In the genomic region with DNA sequence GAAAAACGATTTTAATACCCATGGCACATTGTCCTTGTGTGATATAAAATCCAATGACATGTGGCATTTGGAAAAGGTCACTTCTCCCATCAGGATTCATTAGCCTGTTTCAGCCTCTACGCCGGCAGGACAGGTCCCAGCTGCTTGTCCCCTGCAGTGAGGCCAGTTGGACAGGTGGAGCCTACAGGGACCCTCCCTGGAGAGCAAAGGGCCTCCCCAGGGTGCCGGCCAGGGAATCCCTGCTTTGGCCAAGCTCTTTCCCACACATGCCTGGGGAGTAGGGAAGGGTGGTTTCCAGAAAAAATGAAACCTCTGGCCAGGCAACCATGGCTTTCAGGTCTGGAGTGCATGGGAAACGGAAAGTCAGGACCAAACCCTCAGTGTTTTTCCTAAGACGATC, we compare ENCODE assay signal across 24 cellular contexts.
A peak's percentile ranks its signal among the peaks of the same experiment; 100 is the strongest.
DNase-seq lines count a peak whose midpoint lies in the region; ATAC-seq, FAIRE-seq and TF ChIP-seq lines count a peak whose summit lies in the region.
"Had no signal": no experiment of that assay in that cellular context is flagged by ENCODE, and none has a peak within 500 bp of the region (broad histone marks: within the 10 kb centered on the region; RNA-seq: fewer than 3 reads in every experiment).

No MANE protein-coding gene starts in this region.

- no peak for FAIRE-seq in urothelium cell line (lab: Jason Lieb, UNC)
- FAIRE-seq: A549, GM12891, GM18507 had no signal

- H3K4me3 ChIP-seq in dorsolateral prefrontal cortex, result no peak overlapping the region
- H3K4me3 ChIP-seq: A549; BLaER1 treated with 17β-estradiol and CSF1 and Interleukin-3, amounts not matched to agents 10 nM and 100 nM; GM23338 had no signal

- H3K27ac ChIP-seq in dorsolateral prefrontal cortex, result peak overlapping the region in 50 of 59 donors; percentile 14 to 100 (median 94)
- peak overlapping the region; percentile 54 for H3K27ac ChIP-seq in temporal lobe (ENCODE audit: low read depth, low read length)
- H3K27ac ChIP-seq: A549; BLaER1 treated with 17β-estradiol and CSF1 and Interleukin-3, amounts not matched to agents 10 nM and 100 nM had no signal

- TF ChIP-seq CTCF in dorsolateral prefrontal cortex (IDR thresholded peaks at IDR 0.05 in 54 of 56, conservative IDR thresholded peaks at IDR 0.05 in 2 of 56; ENCODE audit: low read depth in 1 of 56, partially characterized antibody in 56 of 56), result no peak

- DNase-seq in cardiac septum (ENCODE audit: low spot score) (peak; percentile 33), Right ventricle myocardium inferior (ENCODE audit: missing footprints) (no peak), dorsolateral prefrontal cortex (no peak), urothelium cell line (ENCODE audit: low spot score) (no peak), NCI-H1092 (lab: John Stamatoyannopoulos, UW) (no peak)
- DNase-seq: 8988T; ACHN; AML-193; BE2C; Calu3; CD4-positive, alpha-beta T cell; COR-L47; DMS53; DMS79 treated with DMSO at 0.1 percent for 48 hours; GF-D8; H9; HFFc6 had no signal

- intact Hi-C loops in cardiac septum (cut with DNase I) (no loop called here), Right ventricle myocardium inferior (cut with DNase I) (no loop called here), dorsolateral prefrontal cortex (cut with DNase I) (no loop called here)

- no peak for ATAC-seq in Right ventricle myocardium inferior
- ATAC-seq: A549, GM23338, HCT116 had no signal

- no peaks in the 10 kb centered on the region for H3K27me3 ChIP-seq in dorsolateral prefrontal cortex
- H3K27me3 ChIP-seq: BLaER1 treated with 17β-estradiol and CSF1 and Interleukin-3, amounts not matched to agents 10 nM and 100 nM had no signal
